ENCODE assay signal across 14 cellular contexts in the genomic region with DNA sequence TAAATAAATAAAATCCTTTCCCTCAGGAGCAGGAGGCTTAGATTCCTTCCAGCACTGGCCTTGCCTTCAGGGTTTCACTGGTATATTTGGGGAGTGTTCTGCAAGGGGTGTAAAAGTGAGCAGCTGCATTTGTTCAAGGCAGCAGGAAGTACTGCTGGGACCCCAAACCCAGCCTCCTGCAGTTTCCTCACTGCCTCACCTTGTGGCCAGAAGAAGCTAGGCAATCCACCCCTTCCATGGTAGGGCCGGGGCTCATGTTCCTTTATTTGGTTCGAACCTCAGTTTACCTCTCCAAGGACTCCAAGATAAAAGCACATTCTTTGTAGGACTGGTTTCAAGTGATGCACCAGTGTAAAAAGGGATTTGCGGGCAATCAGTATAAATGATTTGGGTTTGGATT. TPM values are rescaled to one million over a fixed set of nuclear protein-coding genes. Genes with fewer than 3 reads are reported as not detected.
DNase-seq lines count a peak whose midpoint lies in the region; ATAC-seq, FAIRE-seq and TF ChIP-seq lines count a peak whose summit lies in the region.
"Had no signal": no experiment of that assay in that cellular context is flagged by ENCODE, and none has a peak within 500 bp of the region (broad histone marks: within the 10 kb centered on the region; RNA-seq: fewer than 3 reads in every experiment).

No MANE protein-coding gene starts in this region.

- peaks cover 3% of the 10 kb centered on the region for H3K36me3 Mint-ChIP-seq in activated T-cell treated with anti-CD3 and anti-CD28 coated beads, Interleukin-2, amount 50 U/mL, for 24 hours (ENCODE audit: low read depth)
- H3K36me3 Mint-ChIP-seq in WTC11 = no peaks in the 10 kb centered on the region
- no peaks in the 10 kb centered on the region for H3K36me3 Mint-ChIP-seq in glutamatergic neuron (ENCODE audit: unreplicated experiment)

- TF ChIP-seq POLR2A in H54 (IDR thresholded peaks at IDR 0.05; ENCODE audit: low read depth, low read length) = no peak

- H3K4me3 Mint-ChIP-seq in activated T-cell treated with anti-CD3 and anti-CD28 coated beads, Interleukin-2, amount 50 U/mL, for 24 hours = no peak overlapping the region
- H3K4me3 Mint-ChIP-seq in WTC11 (peak overlapping the region; percentile 92), glutamatergic neuron (ENCODE audit: unreplicated experiment) (peak overlapping the region; percentile 95)
- H3K4me3 Mint-ChIP-seq in stimulated activated naive CD8-positive, alpha-beta T cell treated with anti-CD3 and anti-CD28 coated beads, Interleukin-15, amount 100 ng/mL, for 72 hours = peak overlapping the region; percentile 96

- no peak for DNase-seq in activated T-cell treated with anti-CD3 and anti-CD28 coated beads, Interleukin-2, amount 50 U/mL, for 24 hours
- DNase-seq in activated T-cell treated with anti-CD3 and anti-CD28 coated beads, Interleukin-2, amount 50 U/mL, for 1 hour = no peak
- DNase-seq in WTC11 (ENCODE audit: low spot score) = no peak
- no peak for DNase-seq in glutamatergic neuron
- DNase-seq in stimulated activated naive CD8-positive, alpha-beta T cell treated with anti-CD3 and anti-CD28 coated beads, Interleukin-15, amount 100 ng/mL, for 72 hours = no peak
- no peak for DNase-seq in NCI-H1694 treated with DMSO at 0.1 percent for 48 hours (lab: John Stamatoyannopoulos, UW)
- DNase-seq in NOMO-1 (lab: John Stamatoyannopoulos, UW; ENCODE audit: unreplicated experiment in 2 of 2) = no peak
- no peak for DNase-seq in H54 (ENCODE audit: insufficient read length, low spot score)
- DNase-seq: EL; islet precursor cell; NCI-H69; stimulated activated naive CD4-positive, alpha-beta T cell treated with Interleukin-2 at 50 U/mL for 16 hours had no signal

- H3K27ac Mint-ChIP-seq in activated T-cell treated with anti-CD3 and anti-CD28 coated beads, Interleukin-2, amount 50 U/mL, for 24 hours = peak overlapping the region; percentile 97
- H3K27ac Mint-ChIP-seq in WTC11 (no peak overlapping the region), glutamatergic neuron (ENCODE audit: unreplicated experiment) (no peak overlapping the region)
- H3K27ac Mint-ChIP-seq in stimulated activated naive CD8-positive, alpha-beta T cell treated with anti-CD3 and anti-CD28 coated beads, Interleukin-15, amount 100 ng/mL, for 72 hours = peak overlapping the region; percentile 78 to 99

- ATAC-seq in WTC11 = no peak
- no peak for ATAC-seq in stimulated activated naive CD8-positive, alpha-beta T cell treated with anti-CD3 and anti-CD28 coated beads, Interleukin-15, amount 100 ng/mL, for 72 hours

- TF ChIP-seq CTCF in WTC11 (IDR thresholded peaks at IDR 0.05) (no peak), glutamatergic neuron (IDR thresholded peaks at IDR 0.05; ENCODE audit: partially characterized antibody, unreplicated experiment) (no peak)

- no peaks in the 10 kb centered on the region for H3K9me3 Mint-ChIP-seq in activated T-cell treated with anti-CD3 and anti-CD28 coated beads, Interleukin-2, amount 50 U/mL, for 24 hours
- no peaks in the 10 kb centered on the region for H3K9me3 Mint-ChIP-seq in WTC11
- peaks cover 10% of the 10 kb centered on the region for H3K9me3 Mint-ChIP-seq in glutamatergic neuron (ENCODE audit: unreplicated experiment)
- H3K9me3 Mint-ChIP-seq in stimulated activated naive CD8-positive, alpha-beta T cell treated with anti-CD3 and anti-CD28 coated beads, Interleukin-15, amount 100 ng/mL, for 72 hours = no peaks in the 10 kb centered on the region

- POLR2A ChIA-PET in WTC11 (lab: Charles Lee) = interaction anchor here (1.2 kb wide), 1 partner anchor 190 kb away, joined by 3 read pairs; a partner anchor contains a TSS

- CTCF ChIA-PET in WTC11 (lab: Charles Lee) = interaction anchor here (0.5 to 2.9 kb wide), 7 partner anchors 19 to 210 kb away, joined by 3 to 22 read pairs (median 6); a partner anchor contains a TSS

- H3K4me1 Mint-ChIP-seq in activated T-cell treated with anti-CD3 and anti-CD28 coated beads, Interleukin-2, amount 50 U/mL, for 24 hours (ENCODE audit: low read depth) = peaks cover 53% of the 10 kb centered on the region
- peaks cover 25% of the 10 kb centered on the region for H3K4me1 Mint-ChIP-seq in WTC11
- no peaks in the 10 kb centered on the region for H3K4me1 Mint-ChIP-seq in glutamatergic neuron (ENCODE audit: low read depth, unreplicated experiment)
- peaks cover 63% of the 10 kb centered on the region for H3K4me1 Mint-ChIP-seq in stimulated activated naive CD8-positive, alpha-beta T cell treated with anti-CD3 and anti-CD28 coated beads, Interleukin-15, amount 100 ng/mL, for 72 hours

- FAIRE-seq in H54 (lab: Jason Lieb, UNC) = no peak
- FAIRE-seq: bronchial epithelial cell had no signal

- no peaks in the 10 kb centered on the region for H3K27me3 Mint-ChIP-seq in activated T-cell treated with anti-CD3 and anti-CD28 coated beads, Interleukin-2, amount 50 U/mL, for 24 hours
- H3K27me3 Mint-ChIP-seq in WTC11 (ENCODE audit: low read depth) (peaks cover 15% of the 10 kb centered on the region; the same call in 1 of the 2 replicates), glutamatergic neuron (ENCODE audit: unreplicated experiment) (peaks cover 4% of the 10 kb centered on the region)
- no peaks in the 10 kb centered on the region for H3K27me3 Mint-ChIP-seq in stimulated activated naive CD8-positive, alpha-beta T cell treated with anti-CD3 and anti-CD28 coated beads, Interleukin-15, amount 100 ng/mL, for 72 hours

TF ChIP-seq in WTC11, 78 proteins besides CTCF, POLR2A, EP300 and RAD21:
- TF ChIP-seq, protein P1, sequence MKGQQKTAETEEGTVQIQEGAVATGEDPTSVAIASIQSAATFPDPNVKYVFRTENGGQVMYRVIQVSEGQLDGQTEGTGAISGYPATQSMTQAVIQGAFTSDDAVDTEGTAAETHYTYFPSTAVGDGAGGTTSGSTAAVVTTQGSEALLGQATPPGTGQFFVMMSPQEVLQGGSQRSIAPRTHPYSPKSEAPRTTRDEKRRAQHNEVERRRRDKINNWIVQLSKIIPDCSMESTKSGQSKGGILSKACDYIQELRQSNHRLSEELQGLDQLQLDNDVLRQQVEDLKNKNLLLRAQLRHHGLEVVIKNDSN (CRISPR knock-in tag; IDR thresholded peaks at IDR 0.05) = no peak
- TF ChIP-seq, protein P2, sequence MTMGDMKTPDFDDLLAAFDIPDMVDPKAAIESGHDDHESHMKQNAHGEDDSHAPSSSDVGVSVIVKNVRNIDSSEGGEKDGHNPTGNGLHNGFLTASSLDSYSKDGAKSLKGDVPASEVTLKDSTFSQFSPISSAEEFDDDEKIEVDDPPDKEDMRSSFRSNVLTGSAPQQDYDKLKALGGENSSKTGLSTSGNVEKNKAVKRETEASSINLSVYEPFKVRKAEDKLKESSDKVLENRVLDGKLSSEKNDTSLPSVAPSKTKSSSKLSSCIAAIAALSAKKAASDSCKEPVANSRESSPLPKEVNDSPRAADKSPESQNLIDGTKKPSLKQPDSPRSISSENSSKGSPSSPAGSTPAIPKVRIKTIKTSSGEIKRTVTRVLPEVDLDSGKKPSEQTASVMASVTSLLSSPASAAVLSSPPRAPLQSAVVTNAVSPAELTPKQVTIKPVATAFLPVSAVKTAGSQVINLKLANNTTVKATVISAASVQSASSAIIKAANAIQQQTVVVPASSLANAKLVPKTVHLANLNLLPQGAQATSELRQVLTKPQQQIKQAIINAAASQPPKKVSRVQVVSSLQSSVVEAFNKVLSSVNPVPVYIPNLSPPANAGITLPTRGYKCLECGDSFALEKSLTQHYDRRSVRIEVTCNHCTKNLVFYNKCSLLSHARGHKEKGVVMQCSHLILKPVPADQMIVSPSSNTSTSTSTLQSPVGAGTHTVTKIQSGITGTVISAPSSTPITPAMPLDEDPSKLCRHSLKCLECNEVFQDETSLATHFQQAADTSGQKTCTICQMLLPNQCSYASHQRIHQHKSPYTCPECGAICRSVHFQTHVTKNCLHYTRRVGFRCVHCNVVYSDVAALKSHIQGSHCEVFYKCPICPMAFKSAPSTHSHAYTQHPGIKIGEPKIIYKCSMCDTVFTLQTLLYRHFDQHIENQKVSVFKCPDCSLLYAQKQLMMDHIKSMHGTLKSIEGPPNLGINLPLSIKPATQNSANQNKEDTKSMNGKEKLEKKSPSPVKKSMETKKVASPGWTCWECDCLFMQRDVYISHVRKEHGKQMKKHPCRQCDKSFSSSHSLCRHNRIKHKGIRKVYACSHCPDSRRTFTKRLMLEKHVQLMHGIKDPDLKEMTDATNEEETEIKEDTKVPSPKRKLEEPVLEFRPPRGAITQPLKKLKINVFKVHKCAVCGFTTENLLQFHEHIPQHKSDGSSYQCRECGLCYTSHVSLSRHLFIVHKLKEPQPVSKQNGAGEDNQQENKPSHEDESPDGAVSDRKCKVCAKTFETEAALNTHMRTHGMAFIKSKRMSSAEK (CRISPR knock-in tag; IDR thresholded peaks at IDR 0.05; ENCODE audit: borderline replicate concordance) = no peak
- TF ChIP-seq ELF4 (CRISPR knock-in tag; IDR thresholded peaks at IDR 0.05; ENCODE audit: low read depth) = no peak
- TF ChIP-seq NR2C2 (CRISPR knock-in tag; IDR thresholded peaks at IDR 0.05) = no peak
- TF ChIP-seq, protein P3, sequence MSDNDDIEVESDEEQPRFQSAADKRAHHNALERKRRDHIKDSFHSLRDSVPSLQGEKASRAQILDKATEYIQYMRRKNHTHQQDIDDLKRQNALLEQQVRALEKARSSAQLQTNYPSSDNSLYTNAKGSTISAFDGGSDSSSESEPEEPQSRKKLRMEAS (CRISPR knock-in tag; IDR thresholded peaks at IDR 0.05) = no peak
- no peak for TF ChIP-seq HMGA2 (CRISPR knock-in tag; IDR thresholded peaks at IDR 0.05)
- TF ChIP-seq ZNF121 (CRISPR knock-in tag; IDR thresholded peaks at IDR 0.05) = no peak
TF ChIP-seq in WTC11: peak in this region for 0.

RNA-seq across cellular contexts. Expression of a gene that starts 21.0 kb away (rescaled TPM):
- total RNA-seq in WTC11 (2021) (not detected in 3 replicates), glutamatergic neuron (ENCODE audit: unreplicated experiment) (not detected)
- total RNA-seq: activated CD8-positive, alpha-beta memory T cell treated with anti-CD3 and anti-CD28 coated beads for 36 hours; bronchial epithelial cell had no signal

Comparison
In these comparisons a context has a peak if more than half of its experiments do, and no peak if none do; other contexts are left out.
1. H3K27ac Mint-ChIP-seq: peak in activated T-cell treated with anti-CD3 and anti-CD28 coated beads, Interleukin-2, amount 50 U/mL, for 24 hours (single experiment) and stimulated activated naive CD8-positive, alpha-beta T cell treated with anti-CD3 and anti-CD28 coated beads, Interleukin-15, amount 100 ng/mL, for 72 hours (2 of 2); none in WTC11 (single experiment) and glutamatergic neuron (single experiment).